8 cellular contexts compared by ENCODE assay signal in genomic region chr3:184360834-184361531, GRCh38. TPM values are rescaled to one million over a fixed set of nuclear protein-coding genes. Genes with fewer than 3 reads are reported as not detected.
DNase-seq lines count a peak whose midpoint lies in the region; ATAC-seq, FAIRE-seq and TF ChIP-seq lines count a peak whose summit lies in the region.

No MANE protein-coding gene starts in this region.

- no peaks in the 10 kb centered on the region for H3K36me3 ChIP-seq in CD4-positive, CD25-positive, alpha-beta regulatory T cell (ENCODE audit: control insufficient read depth, insufficient read depth, low read length)
- H3K36me3 ChIP-seq in HAP-1 (replicated peaks) (peaks cover 42% of the 10 kb centered on the region), iPS-18a (ENCODE audit: control insufficient read depth, low read depth, low read length) (peaks cover 23% of the 10 kb centered on the region), stomach (peaks cover 2 to 31% (median 25%) of the 10 kb centered on the region in 4 donors)

- intact Hi-C loops in activated CD8-positive, alpha-beta T cell treated with anti-CD3 and anti-CD28 coated beads for 36 hours (cut with micrococcal nuclease): no loop called here
- intact Hi-C loops in stomach (cut with DNase I; ENCODE audit: low total_unique reads): no loop called here

- peaks cover 33% of the 10 kb centered on the region for H3K4me1 ChIP-seq in CD4-positive, CD25-positive, alpha-beta regulatory T cell (ENCODE audit: control insufficient read depth, insufficient read depth, low read length, poor library complexity, severe bottlenecking)
- peaks cover 19% of the 10 kb centered on the region for H3K4me1 ChIP-seq in HAP-1
- peaks cover 13% of the 10 kb centered on the region for H3K4me1 ChIP-seq in iPS-18a (ENCODE audit: control insufficient read depth, low read depth, low read length)
- peaks cover 22 to 50% (median 33%) of the 10 kb centered on the region in 4 donors for H3K4me1 ChIP-seq in stomach

- POLR2A ChIA-PET in activated CD8-positive, alpha-beta T cell treated with anti-CD3 and anti-CD28 coated beads for 36 hours (lab: Charles Lee): interaction anchor here (1.3 to 3.0 kb wide), 8 partner anchors 9 to 45 kb away, joined by 3 to 13 read pairs (median 7); no protein-coding TSS in a partner anchor

- no peak for FAIRE-seq in D721Med (lab: Jason Lieb, UNC)

- H3K36me3 Mint-ChIP-seq in CD4-positive, CD25-positive, alpha-beta regulatory T cell: peaks cover 6% of the 10 kb centered on the region
- peaks cover 20% of the 10 kb centered on the region for H3K36me3 Mint-ChIP-seq in activated CD8-positive, alpha-beta T cell treated with anti-CD3 and anti-CD28 coated beads for 36 hours (ENCODE audit: low read depth)

- CTCF ChIA-PET in activated CD8-positive, alpha-beta T cell treated with anti-CD3 and anti-CD28 coated beads for 36 hours (lab: Charles Lee): interaction anchor here (6.6 kb wide), 1 partner anchor 11 kb away, joined by 29 read pairs; no protein-coding TSS in a partner anchor

- in situ Hi-C loops in HAP-1 (cut with MboI; ENCODE audit: low sequenced_read_pairs): no loop called here

- H3K4me3 Mint-ChIP-seq in CD4-positive, CD25-positive, alpha-beta regulatory T cell: peak overlapping the region; percentile 88 to 94 (median 89)
- peak overlapping the region; percentile 73 for H3K4me3 Mint-ChIP-seq in activated CD8-positive, alpha-beta T cell treated with anti-CD3 and anti-CD28 coated beads for 36 hours

- H3K9me3 Mint-ChIP-seq in CD4-positive, CD25-positive, alpha-beta regulatory T cell: no peaks in the 10 kb centered on the region
- no peaks in the 10 kb centered on the region for H3K9me3 Mint-ChIP-seq in activated CD8-positive, alpha-beta T cell treated with anti-CD3 and anti-CD28 coated beads for 36 hours

- no peak for TF ChIP-seq EP300 in stomach (IDR thresholded peaks at IDR 0.05)

- no peak for ATAC-seq in CD4-positive, CD25-positive, alpha-beta regulatory T cell (ENCODE audit: low read depth in 2 of 2)
- no peak for ATAC-seq in activated CD8-positive, alpha-beta T cell treated with anti-CD3 and anti-CD28 coated beads for 36 hours
- no peak for ATAC-seq in GM21360 (IDR thresholded peaks at IDR 0.05; ENCODE audit: unreplicated experiment)

- peak overlapping the region; percentile 36 for H3K9ac ChIP-seq in iPS-18a (ENCODE audit: low read length)

- H3K9me3 ChIP-seq in CD4-positive, CD25-positive, alpha-beta regulatory T cell (ENCODE audit: control insufficient read depth in 2 of 2, low read length in 2 of 2): no peaks in the 10 kb centered on the region
- H3K9me3 ChIP-seq in HAP-1 (no peaks in the 10 kb centered on the region), iPS-18a (ENCODE audit: control insufficient read depth, low read depth, low read length) (no peaks in the 10 kb centered on the region), stomach (no peaks in the 10 kb centered on the region)

- WGBS in stomach, 5 donors: 7 to 13% (median 10%) methylated on average over 18 to 25 of the region's 25 CpGs

- H3K27me3 Mint-ChIP-seq in CD4-positive, CD25-positive, alpha-beta regulatory T cell: peaks cover 6% of the 10 kb centered on the region
- H3K27me3 Mint-ChIP-seq in activated CD8-positive, alpha-beta T cell treated with anti-CD3 and anti-CD28 coated beads for 36 hours: no peaks in the 10 kb centered on the region

- peak overlapping the region in 1 of 3 donors; percentile 44 for H3K27ac Mint-ChIP-seq in CD4-positive, CD25-positive, alpha-beta regulatory T cell
- H3K27ac Mint-ChIP-seq in activated CD8-positive, alpha-beta T cell treated with anti-CD3 and anti-CD28 coated beads for 36 hours: peak overlapping the region; percentile 17

- H3K27ac ChIP-seq in CD4-positive, CD25-positive, alpha-beta regulatory T cell (ENCODE audit: insufficient read depth, low read length, poor library complexity, severe bottlenecking): no peak overlapping the region
- H3K27ac ChIP-seq in iPS-18a (ENCODE audit: low read length) (no peak overlapping the region), stomach (peak overlapping the region; percentile 97 to 100 (median 99))

- no peak for DNase-seq in CD4-positive, CD25-positive, alpha-beta regulatory T cell
- no peak for DNase-seq in HAP-1 (ENCODE audit: low spot score in 2 of 2)
- DNase-seq in activated CD8-positive, alpha-beta T cell treated with anti-CD3 and anti-CD28 coated beads for 36 hours: no peak
- DNase-seq in stomach: no peak
- DNase-seq in D721Med (ENCODE audit: insufficient read length, low spot score): no peak
- DNase-seq in NCI-H748 treated with DMSO at 0.1 percent for 48 hours (lab: John Stamatoyannopoulos, UW): no peak

- no peaks in the 10 kb centered on the region for H3K27me3 ChIP-seq in CD4-positive, CD25-positive, alpha-beta regulatory T cell (ENCODE audit: control insufficient read depth, insufficient read depth, low read length)
- H3K27me3 ChIP-seq in HAP-1 (ENCODE audit: low read depth) (no peaks in the 10 kb centered on the region), iPS-18a (ENCODE audit: control insufficient read depth, insufficient read depth, low read length) (peaks cover 13% of the 10 kb centered on the region), stomach (no peaks in the 10 kb centered on the region)

- no peak for TF ChIP-seq POLR2A in stomach (IDR thresholded peaks at IDR 0.05)

- TF ChIP-seq CTCF in activated CD8-positive, alpha-beta T cell treated with anti-CD3 and anti-CD28 coated beads for 36 hours (IDR thresholded peaks at IDR 0.05): no peak
- TF ChIP-seq CTCF in stomach (IDR thresholded peaks at IDR 0.05): no peak
- TF ChIP-seq CTCF in D721Med (IDR thresholded peaks at IDR 0.05; ENCODE audit: insufficient read depth, missing control alignments): no peak

- peaks cover 4 to 40% (median 27%) of the 10 kb centered on the region in 4 donors for H3K4me1 Mint-ChIP-seq in CD4-positive, CD25-positive, alpha-beta regulatory T cell
- peaks cover 23% of the 10 kb centered on the region for H3K4me1 Mint-ChIP-seq in activated CD8-positive, alpha-beta T cell treated with anti-CD3 and anti-CD28 coated beads for 36 hours (ENCODE audit: low read depth)

- H3K4me3 ChIP-seq in CD4-positive, CD25-positive, alpha-beta regulatory T cell (ENCODE audit: low read depth, low read length): peak overlapping the region; percentile 44
- peak overlapping the region; percentile 79 for H3K4me3 ChIP-seq in HAP-1
- peak overlapping the region; percentile 82 for H3K4me3 ChIP-seq in iPS-18a (ENCODE audit: low read length)
- peak overlapping the region; percentile 83 to 95 (median 86) for H3K4me3 ChIP-seq in stomach

RNA-seq across cellular contexts. Expression of gene CLCN2, which starts 0.4 kb away (rescaled TPM):
- total RNA-seq in CD4-positive, CD25-positive, alpha-beta regulatory T cell: 4.7 TPM
- under 1 TPM in 3 of 4 donors, not detected in 1; 0.30 to 0.59 (median 0.54) TPM for polyA plus RNA-seq in CD4-positive, CD25-positive, alpha-beta regulatory T cell
- 1 to 10 TPM; 4.0 to 4.2 TPM for total RNA-seq in activated CD8-positive, alpha-beta T cell treated with anti-CD3 and anti-CD28 coated beads for 36 hours
- total RNA-seq in stomach: 10 to 100 TPM in 2 of 5 donors, 1 to 10 TPM in 3; 4.2 to 34.5 (median 5.8) TPM
- polyA plus RNA-seq in stomach: 1 to 10 TPM; 2.1 to 5.1 (median 2.5) TPM

RNA-seq across cellular contexts. Expression of gene POLR2H, which starts 0.5 kb away (rescaled TPM):
- total RNA-seq in CD4-positive, CD25-positive, alpha-beta regulatory T cell: 39.4 TPM
- 10 to 100 TPM; 56.8 to 64.9 (median 60.3) TPM for polyA plus RNA-seq in CD4-positive, CD25-positive, alpha-beta regulatory T cell
- 100 to 1,000 TPM; 166 to 169 TPM for total RNA-seq in activated CD8-positive, alpha-beta T cell treated with anti-CD3 and anti-CD28 coated beads for 36 hours
- 100 to 1,000 TPM in 2 of 5 donors, 10 to 100 TPM in 3; 14.0 to 273 (median 85.0) TPM for total RNA-seq in stomach
- 100 to 1,000 TPM; 103 to 142 (median 116) TPM for polyA plus RNA-seq in stomach

RNA-seq across cellular contexts. Expression of gene THPO, which starts 17.0 kb away (rescaled TPM):
- not detected for total RNA-seq in CD4-positive, CD25-positive, alpha-beta regulatory T cell
- polyA plus RNA-seq in CD4-positive, CD25-positive, alpha-beta regulatory T cell: not detected
- not detected for total RNA-seq in activated CD8-positive, alpha-beta T cell treated with anti-CD3 and anti-CD28 coated beads for 36 hours
- total RNA-seq in stomach: not detected
- polyA plus RNA-seq in stomach: 1 to 10 TPM in 1 of 3 donors, under 1 TPM in 2; 0.38 to 1.8 (median 0.93) TPM

RNA-seq across cellular contexts. Expression of gene CHRD, which starts 18.9 kb away (rescaled TPM):
- not detected for total RNA-seq in CD4-positive, CD25-positive, alpha-beta regulatory T cell
- polyA plus RNA-seq in CD4-positive, CD25-positive, alpha-beta regulatory T cell: not detected
- total RNA-seq in activated CD8-positive, alpha-beta T cell treated with anti-CD3 and anti-CD28 coated beads for 36 hours: not detected
- total RNA-seq in stomach: 10 to 100 TPM in 1 of 5 donors, 1 to 10 TPM in 4; 6.1 to 27.2 (median 9.2) TPM
- polyA plus RNA-seq in stomach: 1 to 10 TPM; 5.2 to 7.1 (median 5.7) TPM

RNA-seq across cellular contexts. Expression of gene FAM131A, which starts 23.6 kb away (rescaled TPM):
- 13.8 TPM for total RNA-seq in CD4-positive, CD25-positive, alpha-beta regulatory T cell
- 1 to 10 TPM; 2.0 to 4.3 (median 2.3) TPM for polyA plus RNA-seq in CD4-positive, CD25-positive, alpha-beta regulatory T cell
- 1 to 10 TPM; 4.0 to 5.5 TPM for total RNA-seq in activated CD8-positive, alpha-beta T cell treated with anti-CD3 and anti-CD28 coated beads for 36 hours
- total RNA-seq in stomach: 10 to 100 TPM in 3 of 5 donors, 1 to 10 TPM in 2; 1.8 to 73.2 (median 28.8) TPM
- polyA plus RNA-seq in stomach: 10 to 100 TPM; 10.0 to 13.0 (median 12.5) TPM

Comparison
In these comparisons a context has a peak if more than half of its experiments do, and no peak if none do; other contexts are left out.
1. H3K27ac ChIP-seq: peak in stomach (5 of 5); none in CD4-positive, CD25-positive, alpha-beta regulatory T cell (single experiment) and iPS-18a (single experiment).
2. Peak in every context shown above with its lines, with median percentiles within 50 percentile points of each other: H3K4me3 ChIP-seq.